20 cellular contexts compared by ENCODE assay signal in the genomic region with DNA sequence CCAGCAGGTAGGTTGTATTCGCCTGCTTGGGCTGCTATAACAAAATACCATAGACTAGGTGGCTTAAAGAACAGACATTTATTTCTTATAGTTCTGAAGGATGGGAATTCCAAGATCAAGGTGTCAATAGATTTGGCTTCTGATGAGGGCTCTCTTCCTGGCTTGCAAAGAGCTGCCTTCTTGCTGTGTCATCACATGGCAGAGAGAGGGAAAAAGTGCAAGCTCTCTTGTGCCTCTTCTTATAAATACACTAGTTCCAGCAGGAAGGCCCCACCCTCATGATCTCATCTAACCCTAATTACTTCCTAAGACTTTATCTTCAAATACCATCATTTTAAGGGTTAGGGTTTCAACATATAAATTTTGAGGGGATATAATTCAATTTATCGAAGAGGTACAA. TPM values are rescaled to one million over a fixed set of nuclear protein-coding genes. Genes with fewer than 3 reads are reported as not detected.
"Had no signal": no experiment of that assay in that cellular context is flagged by ENCODE, and none has a peak within 500 bp of the region (broad histone marks: within the 10 kb centered on the region; RNA-seq: fewer than 3 reads in every experiment).

No MANE protein-coding gene starts in this region.

- ATAC-seq: activated CD8-positive, alpha-beta memory T cell treated with anti-CD3 and anti-CD28 coated beads, Interleukin-2, amount 10 ng/mL, durations not matched to agents 7 days and 5 days; gastrocnemius medialis; left lobe of liver had no signal

- FAIRE-seq: kidney had no signal

- DNase-seq: activated CD4-positive, alpha-beta memory T cell treated with anti-CD3 and anti-CD28 coated beads, Interleukin-2, amount 10 ng/mL, durations not matched to agents 7 days and 5 days; activated CD4-positive, alpha-beta T cell treated with anti-CD3 and anti-CD28 coated beads for 48 hours; activated CD4-positive, CD25-positive, alpha-beta regulatory T cell; activated CD8-positive, alpha-beta memory T cell treated with anti-CD3 and anti-CD28 coated beads, Interleukin-2, amount 10 ng/mL, durations not matched to agents 7 days and 5 days; activated naive CD4-positive, alpha-beta T cell treated with Interleukin-2 at 50 U/mL for 16 hours; activated T-cell treated with anti-CD3 and anti-CD28 coated beads, Interleukin-2, amount 50 U/mL, for 1 hour; anterior cingulate cortex; cerebellar nuclear complex; cortex of kidney; esophagus squamous epithelium; gastrocnemius medialis; head of caudate nucleus; kidney; stimulated activated CD4-positive, alpha-beta T cell treated with anti-CD3 and anti-CD28 coated beads, Interleukin-2, amount 100 ng/mL, for 24 hours; stimulated activated naive CD4-positive, alpha-beta T cell treated with Interleukin-2 at 50 U/mL for 16 hours; T-helper 1 cell; T-helper 9 cell; transverse colon had no signal

RNA-seq across cellular contexts. Expression of gene ABCA9, which starts 30.6 kb away (rescaled TPM):
- total RNA-seq: activated CD8-positive, alpha-beta memory T cell treated with anti-CD3 and anti-CD28 coated beads, Interleukin-2, amount 10 ng/mL, durations not matched to agents 7 days and 5 days; activated T-helper 2 cell treated with anti-CD3 and anti-CD28 coated beads, Interferon-gamma antibody, Interleukin-2, Interleukin-4, amounts not matched to agents 10 μg/mL and 5 μg/mL and 100 μg/mL, durations not matched to agents 14 hours and 24 hours and 36 hours had no signal
